22 cellular contexts compared by ENCODE assay signal in genomic region chr11:117586392-117586791, GRCh38.
A peak's percentile ranks its signal among the peaks of the same experiment; 100 is the strongest.
DNase-seq lines count a peak whose midpoint lies in the region; ATAC-seq and TF ChIP-seq lines count a peak whose summit lies in the region.
"Had no signal": no experiment of that assay in that cellular context is flagged by ENCODE, and none has a peak within 500 bp of the region (broad histone marks: within the 10 kb centered on the region; RNA-seq: fewer than 3 reads in every experiment).

No MANE protein-coding gene starts in this region.

- intact Hi-C loops in sciatic nerve (cut with DNase I): no loop called here
- intact Hi-C loops in thyroid gland (cut with DNase I): no loop called here

- H3K4me3 ChIP-seq in neural progenitor cell (no peak overlapping the region), thyroid gland (replicated peaks in 1 of 3) (no peak overlapping the region)
- H3K4me3 ChIP-seq: BLaER1, GM23248 had no signal

- DNase-seq in activated effector memory CD4-positive, alpha-beta T cell treated with anti-CD3 and anti-CD28 coated beads, Interleukin-2, amount 50 U/mL, for 16 hours: peak; percentile 27
- DNase-seq in activated effector memory CD4-positive, alpha-beta T cell treated with Interleukin-2 at 50 U/mL for 16 hours: no peak
- DNase-seq in neural progenitor cell (ENCODE audit: low spot score) (no peak), sciatic nerve (ENCODE audit: low spot score) (peak; percentile 32), thyroid gland (no peak), GM10248 (ENCODE audit: extremely low spot score) (no peak), DMS 273 (lab: John Stamatoyannopoulos, UW; ENCODE audit: unreplicated experiment) (no peak)
- DNase-seq: CD4-positive, CD25-positive, alpha-beta regulatory T cell; CD8-positive, alpha-beta T cell; DMS 273 treated with DMSO at 0.1 percent for 48 hours; DMS79; EL; GDM1; GM23248; H7; HCEC 1CT had no signal

- H3K4me1 Mint-ChIP-seq in neural progenitor cell: peaks cover 63% of the 10 kb centered on the region
- H3K4me1 Mint-ChIP-seq: B cell; CD4-positive, CD25-positive, alpha-beta regulatory T cell had no signal

- H3K27me3 Mint-ChIP-seq in neural progenitor cell (ENCODE audit: insufficient read depth, low read depth): peaks cover 9% of the 10 kb centered on the region

- no peak overlapping the region for H3K4me3 Mint-ChIP-seq in neural progenitor cell
- H3K4me3 Mint-ChIP-seq: B cell; CD4-positive, CD25-positive, alpha-beta regulatory T cell; CD8-positive, alpha-beta T cell had no signal

- no peaks in the 10 kb centered on the region for H3K36me3 Mint-ChIP-seq in neural progenitor cell
- H3K36me3 Mint-ChIP-seq: CD4-positive, CD25-positive, alpha-beta regulatory T cell; CD8-positive, alpha-beta T cell had no signal

- H3K36me3 ChIP-seq in neural progenitor cell: no peaks in the 10 kb centered on the region
- no peaks in the 10 kb centered on the region for H3K36me3 ChIP-seq in thyroid gland
- H3K36me3 ChIP-seq: BLaER1 had no signal

- peaks cover 10% of the 10 kb centered on the region for H3F3A ChIP-seq in neural progenitor cell (ENCODE audit: low read depth)

- H3K9me3 ChIP-seq in neural progenitor cell (ENCODE audit: low read depth) (no peaks in the 10 kb centered on the region), thyroid gland (no peaks in the 10 kb centered on the region)
- H3K9me3 ChIP-seq: BLaER1, Caco-2 had no signal

- 81 to 89% methylated on average over 5 of the region's 5 CpGs for WGBS in thyroid gland, 2 donors

- TF ChIP-seq POLR2A in thyroid gland (IDR thresholded peaks at IDR 0.05): no peak

- no peaks in the 10 kb centered on the region for H3K79me2 ChIP-seq in neural progenitor cell (ENCODE audit: low read depth)

- H3K9ac ChIP-seq in neural progenitor cell: no peak overlapping the region
- H3K9ac ChIP-seq: BLaER1, GM23248 had no signal

- peak overlapping the region; percentile 70 for H3K27ac Mint-ChIP-seq in neural progenitor cell
- H3K27ac Mint-ChIP-seq: B cell; CD4-positive, CD25-positive, alpha-beta regulatory T cell; CD8-positive, alpha-beta T cell had no signal

- ATAC-seq in sciatic nerve: no peak
- no peak for ATAC-seq in HG02885 (IDR thresholded peaks at IDR 0.05; ENCODE audit: poor library complexity, unreplicated experiment)
- ATAC-seq: CD8-positive, alpha-beta T cell had no signal

- H3K4me2 ChIP-seq in neural progenitor cell: no peak overlapping the region
- H3K4me2 ChIP-seq: BLaER1 had no signal

- TF ChIP-seq CTCF in neural progenitor cell (IDR thresholded peaks at IDR 0.05) (no peak), thyroid gland (IDR thresholded peaks at IDR 0.05) (no peak), GM10248 (IDR thresholded peaks at IDR 0.05; ENCODE audit: control extremely low read depth, extremely low read depth, low read depth, missing control alignments) (no peak)

- H3K4me1 ChIP-seq in neural progenitor cell (peaks cover 13% of the 10 kb centered on the region), thyroid gland (peaks cover 66 to 81% of the 10 kb centered on the region in 2 donors)
- H3K4me1 ChIP-seq: Caco-2 had no signal

- H3K27ac ChIP-seq in neural progenitor cell (no peak overlapping the region), thyroid gland (peak overlapping the region in 2 of 3 donors; percentile 68 to 73)
- H3K27ac ChIP-seq: 22Rv1, BLaER1, C4-2B, GM23248 had no signal

- CTCF ChIA-PET in GM10248 (lab: Yijun Ruan, JAX): no interaction called here

- POLR2A ChIA-PET in GM10248 (lab: Yijun Ruan, JAX): no interaction called here

- H3K27me3 ChIP-seq in neural progenitor cell (peaks cover 17% of the 10 kb centered on the region), thyroid gland (no peaks in the 10 kb centered on the region)
- H3K27me3 ChIP-seq: BLaER1 had no signal

- no peak overlapping the region for H2AFZ ChIP-seq in neural progenitor cell (replicated peaks)
- H2AFZ ChIP-seq: GM23248 had no signal

- no peaks in the 10 kb centered on the region for H4K20me1 ChIP-seq in neural progenitor cell (ENCODE audit: low read depth)
- H4K20me1 ChIP-seq: BLaER1 had no signal

- no peaks in the 10 kb centered on the region for H3K9me3 Mint-ChIP-seq in neural progenitor cell
- H3K9me3 Mint-ChIP-seq: CD4-positive, CD25-positive, alpha-beta regulatory T cell; CD8-positive, alpha-beta T cell had no signal

Comparison
In these comparisons a context has a peak if more than half of its experiments do, and no peak if none do; other contexts are left out.
1. DNase-seq: peak in activated effector memory CD4-positive, alpha-beta T cell treated with anti-CD3 and anti-CD28 coated beads, Interleukin-2, amount 50 U/mL, for 16 hours (single experiment) and sciatic nerve (single experiment); none in activated effector memory CD4-positive, alpha-beta T cell treated with Interleukin-2 at 50 U/mL for 16 hours (single experiment), neural progenitor cell (single experiment), thyroid gland (0 of 2), GM10248 (single experiment) and DMS 273 (single experiment).